20 cellular contexts compared by ENCODE assay signal in the genomic region with DNA sequence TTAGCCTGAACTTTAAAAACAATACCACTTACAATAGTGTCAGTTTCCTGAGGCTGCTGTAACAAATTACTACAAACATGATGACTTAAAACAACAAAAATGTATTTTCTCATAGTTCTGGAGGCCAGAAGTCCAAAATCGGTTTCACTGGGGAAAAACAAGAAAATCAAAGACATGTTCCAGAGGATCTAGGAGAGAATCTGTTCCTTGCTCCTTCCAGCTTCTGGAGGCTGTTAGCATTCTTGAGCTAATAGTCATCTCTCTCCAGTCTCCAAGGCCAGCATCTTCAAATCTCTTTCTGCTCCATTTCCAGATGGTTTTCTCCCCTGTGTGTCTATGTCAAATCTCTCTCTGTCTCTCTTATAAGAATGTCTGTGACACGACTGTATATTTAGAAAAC.
DNase-seq lines count a peak whose midpoint lies in the region; ATAC-seq and TF ChIP-seq lines count a peak whose summit lies in the region.
"Had no signal": no experiment of that assay in that cellular context is flagged by ENCODE, and none has a peak within 500 bp of the region (broad histone marks: within the 10 kb centered on the region; RNA-seq: fewer than 3 reads in every experiment).

No MANE protein-coding gene starts in this region.

- H3K36me3 ChIP-seq in SJSA1 (no peaks in the 10 kb centered on the region), mucosa of descending colon (ENCODE audit: low read depth) (no peaks in the 10 kb centered on the region)
- H3K36me3 ChIP-seq: ovary, thyroid gland had no signal

- ATAC-seq in mucosa of descending colon (no peak), HG02610 (IDR thresholded peaks at IDR 0.05; ENCODE audit: unreplicated experiment) (no peak)
- ATAC-seq in effector memory CD8-positive, alpha-beta T cell (replicated peaks): no peak
- ATAC-seq: activated CD4-positive, CD25-positive, alpha-beta regulatory T cell treated with anti-CD3 and anti-CD28 coated beads, Interleukin-2, amount 50 U/mL, for 24 hours; K562 had no signal

- H3K27ac Mint-ChIP-seq in effector memory CD8-positive, alpha-beta T cell: no peak overlapping the region
- H3K27ac Mint-ChIP-seq: activated naive CD4-positive, alpha-beta T cell treated with anti-CD3 and anti-CD28 coated beads, Interleukin-2, amount 10 ng/mL, durations not matched to agents 7 days and 5 days; CD4-positive, alpha-beta T cell had no signal

- DNase-seq in Daoy (ENCODE audit: low read depth): peak; percentile 21
- peak in 1 of 2 experiments; percentile 61 for DNase-seq in SJSA1 (ENCODE audit: low read depth in 1 of 2, low spot score in 2 of 2)
- peak; percentile 76 for DNase-seq in fibroblast of pulmonary artery (ENCODE audit: low read depth)
- peak; percentile 40 for DNase-seq in renal cortical epithelial cell (ENCODE audit: low read depth)
- no peak for DNase-seq in mucosa of descending colon
- no peak for DNase-seq in effector memory CD8-positive, alpha-beta T cell
- DNase-seq in activated CD4-positive, alpha-beta T cell treated with anti-CD3 and anti-CD28 coated beads, Interleukin-2, amount 50 U/mL, for 1 hour: no peak
- DNase-seq: activated CD8-positive, alpha-beta memory T cell treated with anti-CD3 and anti-CD28 coated beads, Interleukin-2, amount 50 U/mL, for 4 hours; activated naive CD4-positive, alpha-beta T cell treated with anti-CD3 and anti-CD28 coated beads, Interleukin-2, amount 10 ng/mL, durations not matched to agents 7 days and 5 days; CD4-positive, alpha-beta T cell; cerebellar nuclear complex; erythroblast; NCI-H1436; NCI-H524 treated with DMSO at 0.1 percent for 48 hours; ovary; T-helper 1 cell; thyroid gland had no signal

- H3K4me1 Mint-ChIP-seq in effector memory CD8-positive, alpha-beta T cell (ENCODE audit: low read depth in 2 of 2): no peaks in the 10 kb centered on the region
- H3K4me1 Mint-ChIP-seq: activated naive CD4-positive, alpha-beta T cell treated with anti-CD3 and anti-CD28 coated beads, Interleukin-2, amount 10 ng/mL, durations not matched to agents 7 days and 5 days had no signal

- H3K9me3 ChIP-seq in SJSA1 (replicated peaks) (no peaks in the 10 kb centered on the region), mucosa of descending colon (peaks cover 6% of the 10 kb centered on the region)
- H3K9me3 ChIP-seq: ovary, thyroid gland had no signal

- H3K4me1 ChIP-seq in SJSA1 (replicated peaks) (peaks cover 16% of the 10 kb centered on the region), mucosa of descending colon (ENCODE audit: low read depth) (no peaks in the 10 kb centered on the region)

- H3K27me3 ChIP-seq in SJSA1 (replicated peaks): no peaks in the 10 kb centered on the region
- H3K27me3 ChIP-seq: ovary, thyroid gland had no signal

- H3K27ac ChIP-seq in SJSA1: peak overlapping the region; percentile 34
- H3K27ac ChIP-seq: ovary, thyroid gland had no signal

- no peaks in the 10 kb centered on the region for H3K36me3 Mint-ChIP-seq in effector memory CD8-positive, alpha-beta T cell (ENCODE audit: insufficient read depth)
- H3K36me3 Mint-ChIP-seq: activated naive CD4-positive, alpha-beta T cell treated with anti-CD3 and anti-CD28 coated beads, Interleukin-2, amount 10 ng/mL, durations not matched to agents 7 days and 5 days had no signal

- intact Hi-C loops in mucosa of descending colon (cut with DNase I, micrococcal nuclease): no loop called here

- H3K9me3 Mint-ChIP-seq in effector memory CD8-positive, alpha-beta T cell: peaks cover 4 to 7% of the 10 kb centered on the region in 2 donors

- peaks cover 33 to 46% of the 10 kb centered on the region in 2 donors for H3K27me3 Mint-ChIP-seq in effector memory CD8-positive, alpha-beta T cell

- no peak overlapping the region for H3K4me3 ChIP-seq in SJSA1
- H3K4me3 ChIP-seq in fibroblast of pulmonary artery (replicated peaks; ENCODE audit: low read depth, low read length): no peak overlapping the region
- H3K4me3 ChIP-seq in mucosa of descending colon: no peak overlapping the region
- H3K4me3 ChIP-seq: K562, ovary, thyroid gland had no signal

- no peak overlapping the region for H3K4me3 Mint-ChIP-seq in effector memory CD8-positive, alpha-beta T cell
- H3K4me3 Mint-ChIP-seq: activated naive CD4-positive, alpha-beta T cell treated with anti-CD3 and anti-CD28 coated beads, Interleukin-2, amount 10 ng/mL, durations not matched to agents 7 days and 5 days; CD4-positive, alpha-beta T cell had no signal

- TF ChIP-seq CTCF in fibroblast of pulmonary artery (IDR thresholded peaks at IDR 0.05; ENCODE audit: low read length, missing control alignments) (no peak), mucosa of descending colon (IDR thresholded peaks at IDR 0.05) (no peak)

Comparison
In these comparisons a context has a peak if more than half of its experiments do, and no peak if none do; other contexts are left out.
1. DNase-seq: peak in Daoy (single experiment), fibroblast of pulmonary artery (single experiment) and renal cortical epithelial cell (single experiment); none in mucosa of descending colon (0 of 3), effector memory CD8-positive, alpha-beta T cell (0 of 3) and activated CD4-positive, alpha-beta T cell treated with anti-CD3 and anti-CD28 coated beads, Interleukin-2, amount 50 U/mL, for 1 hour (single experiment).